11 cellular contexts compared by ENCODE assay signal in the genomic region with DNA sequence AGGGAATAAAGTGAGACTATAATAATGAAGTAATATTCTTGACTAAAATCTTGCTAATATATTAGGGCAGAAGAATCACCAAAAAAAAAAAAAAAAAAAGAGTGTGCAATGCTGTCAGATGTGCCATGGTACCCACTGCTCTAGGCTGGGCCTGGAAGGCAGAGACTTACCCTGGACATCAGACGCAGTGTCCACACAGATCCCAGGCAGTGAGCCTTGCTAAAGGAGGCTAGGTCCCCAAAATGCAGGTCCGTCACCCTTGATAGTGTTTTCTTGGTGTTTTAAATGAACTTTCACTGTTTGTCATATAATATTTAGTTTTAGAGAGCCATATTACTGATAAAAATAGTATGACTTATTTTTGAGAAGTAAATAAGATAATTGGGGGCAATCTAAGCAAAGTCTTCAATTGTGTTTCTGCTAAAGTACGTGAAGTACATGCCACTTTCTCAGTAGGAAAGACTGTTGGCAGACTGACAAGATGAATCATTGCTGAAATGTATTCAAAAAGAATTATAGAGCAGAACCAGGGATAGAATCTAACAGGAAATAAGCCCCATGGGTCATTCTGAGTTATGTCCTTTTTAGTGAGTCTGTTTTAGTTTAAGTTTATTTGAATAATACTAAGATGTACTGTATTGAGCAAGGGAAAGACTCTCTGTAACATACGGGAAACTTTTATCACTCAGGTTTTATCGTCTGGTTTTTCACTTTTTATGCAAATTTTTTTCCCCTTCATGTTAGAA.
DNase-seq lines count a peak whose midpoint lies in the region; ATAC-seq and TF ChIP-seq lines count a peak whose summit lies in the region.
"Had no signal": no experiment of that assay in that cellular context is flagged by ENCODE, and none has a peak within 500 bp of the region (broad histone marks: within the 10 kb centered on the region; RNA-seq: fewer than 3 reads in every experiment).

No MANE protein-coding gene starts in this region.

- H3K4me1 ChIP-seq in osteoblast (ENCODE audit: insufficient read depth, low read length), result peaks cover 41% of the 10 kb centered on the region

- peak; percentile 1 for DNase-seq in G401 (ENCODE audit: low spot score)
- peak; percentile 36 for DNase-seq in LoVo (ENCODE audit: low spot score)
- DNase-seq in dermis blood vessel endothelial cell, result peak; percentile 89
- DNase-seq in osteoblast (ENCODE audit: insufficient read length, low spot score, missing footprints), result peak; percentile 72
- no peak for DNase-seq in activated T-cell treated with anti-CD3 and anti-CD28 coated beads for 4 hours
- no peak for DNase-seq in T1000 (lab: John Stamatoyannopoulos, UW)
- DNase-seq: activated naive CD4-positive, alpha-beta T cell treated with Interleukin-2 at 50 U/mL for 16 hours; WERI-Rb-1 had no signal

- no peaks in the 10 kb centered on the region for H4K20me1 ChIP-seq in osteoblast (ENCODE audit: insufficient read depth, low read length)

- H2AFZ ChIP-seq in osteoblast (ENCODE audit: low read length), result no peak overlapping the region

- in situ Hi-C loops in G401 (cut with HindIII; ENCODE audit: low sequenced_read_pairs), result no loop called here

- H3K4me3 ChIP-seq in osteoblast (ENCODE audit: insufficient read depth, low read length), result no peak overlapping the region
- H3K4me3 ChIP-seq: gastroesophageal sphincter had no signal

- no peak for ATAC-seq in GM21515 (IDR thresholded peaks at IDR 0.05; ENCODE audit: unreplicated experiment)
- no peak for ATAC-seq in HG03342 (IDR thresholded peaks at IDR 0.05; ENCODE audit: unreplicated experiment)
- ATAC-seq: gastroesophageal sphincter had no signal

- H3K27me3 ChIP-seq in osteoblast (ENCODE audit: insufficient read depth, low read length), result no peaks in the 10 kb centered on the region
- H3K27me3 ChIP-seq: gastroesophageal sphincter had no signal

- peak overlapping the region; percentile 73 for H3K27ac ChIP-seq in osteoblast (ENCODE audit: low read depth, low read length)
- H3K27ac ChIP-seq: gastroesophageal sphincter, WERI-Rb-1 had no signal

- peak overlapping the region; percentile 30 for H3K4me2 ChIP-seq in osteoblast (ENCODE audit: insufficient read depth, low read length)

- no peak for TF ChIP-seq CTCF in osteoblast (IDR thresholded peaks at IDR 0.05; ENCODE audit: extremely low read depth, low read depth, low read length)

- no peaks in the 10 kb centered on the region for H3K9me3 ChIP-seq in osteoblast (ENCODE audit: low read depth, low read length)
- H3K9me3 ChIP-seq: gastroesophageal sphincter had no signal

- no peaks in the 10 kb centered on the region for H3K36me3 ChIP-seq in osteoblast (ENCODE audit: insufficient read depth, low read length)
- H3K36me3 ChIP-seq: gastroesophageal sphincter, WERI-Rb-1 had no signal

- H3K79me2 ChIP-seq in osteoblast (ENCODE audit: insufficient read depth, low read length), result no peaks in the 10 kb centered on the region

Comparison
In these comparisons a context has a peak if more than half of its experiments do, and no peak if none do; other contexts are left out.
1. DNase-seq: peak in G401 (single experiment), LoVo (single experiment), dermis blood vessel endothelial cell (single experiment) and osteoblast (single experiment); none in activated T-cell treated with anti-CD3 and anti-CD28 coated beads for 4 hours (single experiment) and T1000 (single experiment).